In genomic region chr7:149734514-149735075, GRCh38 we compare ENCODE assay signal across 1 cellular context.
TF ChIP-seq lines count a peak whose summit lies in the region.

No MANE protein-coding gene starts in this region.

TF ChIP-seq in GM23338, 12 proteins besides CTCF, POLR2A, EP300 and RAD21 (continued from another document):
- TF ChIP-seq, protein P1, sequence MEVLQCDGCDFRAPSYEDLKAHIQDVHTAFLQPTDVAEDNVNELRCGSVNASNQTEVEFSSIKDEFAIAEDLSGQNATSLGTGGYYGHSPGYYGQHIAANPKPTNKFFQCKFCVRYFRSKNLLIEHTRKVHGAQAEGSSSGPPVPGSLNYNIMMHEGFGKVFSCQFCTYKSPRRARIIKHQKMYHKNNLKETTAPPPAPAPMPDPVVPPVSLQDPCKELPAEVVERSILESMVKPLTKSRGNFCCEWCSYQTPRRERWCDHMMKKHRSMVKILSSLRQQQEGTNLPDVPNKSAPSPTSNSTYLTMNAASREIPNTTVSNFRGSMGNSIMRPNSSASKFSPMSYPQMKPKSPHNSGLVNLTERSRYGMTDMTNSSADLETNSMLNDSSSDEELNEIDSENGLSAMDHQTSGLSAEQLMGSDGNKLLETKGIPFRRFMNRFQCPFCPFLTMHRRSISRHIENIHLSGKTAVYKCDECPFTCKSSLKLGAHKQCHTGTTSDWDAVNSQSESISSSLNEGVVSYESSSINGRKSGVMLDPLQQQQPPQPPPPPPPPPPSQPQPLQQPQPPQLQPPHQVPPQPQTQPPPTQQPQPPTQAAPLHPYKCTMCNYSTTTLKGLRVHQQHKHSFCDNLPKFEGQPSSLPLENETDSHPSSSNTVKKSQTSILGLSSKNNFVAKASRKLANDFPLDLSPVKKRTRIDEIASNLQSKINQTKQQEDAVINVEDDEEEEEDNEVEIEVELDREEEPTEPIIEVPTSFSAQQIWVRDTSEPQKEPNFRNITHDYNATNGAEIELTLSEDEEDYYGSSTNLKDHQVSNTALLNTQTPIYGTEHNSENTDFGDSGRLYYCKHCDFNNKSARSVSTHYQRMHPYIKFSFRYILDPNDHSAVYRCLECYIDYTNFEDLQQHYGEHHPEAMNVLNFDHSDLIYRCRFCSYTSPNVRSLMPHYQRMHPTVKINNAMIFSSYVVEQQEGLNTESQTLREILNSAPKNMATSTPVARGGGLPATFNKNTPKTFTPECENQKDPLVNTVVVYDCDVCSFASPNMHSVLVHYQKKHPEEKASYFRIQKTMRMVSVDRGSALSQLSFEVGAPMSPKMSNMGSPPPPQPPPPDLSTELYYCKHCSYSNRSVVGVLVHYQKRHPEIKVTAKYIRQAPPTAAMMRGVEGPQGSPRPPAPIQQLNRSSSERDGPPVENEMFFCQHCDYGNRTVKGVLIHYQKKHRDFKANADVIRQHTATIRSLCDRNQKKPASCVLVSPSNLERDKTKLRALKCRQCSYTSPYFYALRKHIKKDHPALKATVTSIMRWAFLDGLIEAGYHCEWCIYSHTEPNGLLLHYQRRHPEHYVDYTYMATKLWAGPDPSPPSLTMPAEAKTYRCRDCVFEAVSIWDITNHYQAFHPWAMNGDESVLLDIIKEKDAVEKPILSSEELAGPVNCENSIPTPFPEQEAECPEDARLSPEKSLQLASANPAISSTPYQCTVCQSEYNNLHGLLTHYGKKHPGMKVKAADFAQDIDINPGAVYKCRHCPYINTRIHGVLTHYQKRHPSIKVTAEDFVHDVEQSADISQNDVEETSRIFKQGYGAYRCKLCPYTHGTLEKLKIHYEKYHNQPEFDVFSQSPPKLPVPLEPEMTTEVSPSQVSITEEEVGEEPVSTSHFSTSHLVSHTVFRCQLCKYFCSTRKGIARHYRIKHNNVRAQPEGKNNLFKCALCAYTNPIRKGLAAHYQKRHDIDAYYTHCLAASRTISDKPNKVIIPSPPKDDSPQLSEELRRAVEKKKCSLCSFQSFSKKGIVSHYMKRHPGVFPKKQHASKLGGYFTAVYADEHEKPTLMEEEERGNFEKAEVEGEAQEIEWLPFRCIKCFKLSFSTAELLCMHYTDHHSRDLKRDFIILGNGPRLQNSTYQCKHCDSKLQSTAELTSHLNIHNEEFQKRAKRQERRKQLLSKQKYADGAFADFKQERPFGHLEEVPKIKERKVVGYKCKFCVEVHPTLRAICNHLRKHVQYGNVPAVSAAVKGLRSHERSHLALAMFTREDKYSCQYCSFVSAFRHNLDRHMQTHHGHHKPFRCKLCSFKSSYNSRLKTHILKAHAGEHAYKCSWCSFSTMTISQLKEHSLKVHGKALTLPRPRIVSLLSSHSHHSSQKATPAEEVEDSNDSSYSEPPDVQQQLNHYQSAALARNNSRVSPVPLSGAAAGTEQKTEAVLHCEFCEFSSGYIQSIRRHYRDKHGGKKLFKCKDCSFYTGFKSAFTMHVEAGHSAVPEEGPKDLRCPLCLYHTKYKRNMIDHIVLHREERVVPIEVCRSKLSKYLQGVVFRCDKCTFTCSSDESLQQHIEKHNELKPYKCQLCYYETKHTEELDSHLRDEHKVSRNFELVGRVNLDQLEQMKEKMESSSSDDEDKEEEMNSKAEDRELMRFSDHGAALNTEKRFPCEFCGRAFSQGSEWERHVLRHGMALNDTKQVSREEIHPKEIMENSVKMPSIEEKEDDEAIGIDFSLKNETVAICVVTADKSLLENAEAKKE (CRISPR knock-in tag; IDR thresholded peaks at IDR 0.05) = no peak
- no peak for TF ChIP-seq ZNF114 (CRISPR knock-in tag; IDR thresholded peaks at IDR 0.05)
- TF ChIP-seq, protein P2, sequence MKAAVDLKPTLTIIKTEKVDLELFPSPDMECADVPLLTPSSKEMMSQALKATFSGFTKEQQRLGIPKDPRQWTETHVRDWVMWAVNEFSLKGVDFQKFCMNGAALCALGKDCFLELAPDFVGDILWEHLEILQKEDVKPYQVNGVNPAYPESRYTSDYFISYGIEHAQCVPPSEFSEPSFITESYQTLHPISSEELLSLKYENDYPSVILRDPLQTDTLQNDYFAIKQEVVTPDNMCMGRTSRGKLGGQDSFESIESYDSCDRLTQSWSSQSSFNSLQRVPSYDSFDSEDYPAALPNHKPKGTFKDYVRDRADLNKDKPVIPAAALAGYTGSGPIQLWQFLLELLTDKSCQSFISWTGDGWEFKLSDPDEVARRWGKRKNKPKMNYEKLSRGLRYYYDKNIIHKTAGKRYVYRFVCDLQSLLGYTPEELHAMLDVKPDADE (IDR thresholded peaks at IDR 0.05) = no peak
- no peak for TF ChIP-seq EZH2 (IDR thresholded peaks at IDR 0.05; ENCODE audit: low read depth, unreplicated experiment)
